Comparison of ENCODE assay signal across 22 cellular contexts in the genomic region with DNA sequence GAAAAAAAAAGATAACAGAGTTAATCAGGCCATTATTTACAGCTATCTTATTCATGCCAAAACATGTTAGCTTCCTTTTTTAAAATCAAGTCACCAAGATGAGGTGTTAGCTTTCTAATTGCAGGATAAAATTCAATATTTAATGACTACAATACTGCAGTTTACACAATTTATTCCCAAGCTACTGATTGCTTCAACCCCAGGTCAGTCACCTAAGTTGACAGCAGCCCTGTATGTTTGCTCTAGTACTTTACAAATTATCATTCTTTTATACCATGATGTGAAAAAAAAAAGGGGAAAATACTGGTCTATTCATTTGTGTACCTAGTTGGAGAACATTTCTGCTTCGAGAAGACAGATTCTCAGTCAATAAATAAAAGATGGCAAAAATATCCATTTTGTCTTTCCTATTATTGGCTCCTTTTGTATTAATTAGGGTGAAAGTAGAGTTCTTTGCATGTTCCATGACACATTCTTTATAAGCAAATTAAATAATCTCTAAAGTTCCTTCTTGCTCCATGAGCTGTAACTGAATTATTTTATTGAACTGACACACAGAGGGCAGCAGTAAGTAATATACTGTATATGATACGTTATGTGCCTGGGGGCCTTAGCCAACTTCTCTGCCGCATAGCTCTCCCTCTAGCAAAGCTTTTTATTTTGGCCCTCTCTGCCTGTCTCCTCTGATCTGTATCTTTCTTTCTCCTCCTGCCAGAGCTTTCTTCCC.
"Had no signal": no experiment of that assay in that cellular context is flagged by ENCODE, and none has a peak within 500 bp of the region (broad histone marks: within the 10 kb centered on the region; RNA-seq: fewer than 3 reads in every experiment).

No MANE protein-coding gene starts in this region.

- H3K27ac ChIP-seq: body of pancreas, colonic mucosa, gastroesophageal sphincter, heart right ventricle, lower lobe of right lung, neutrophil, pancreas, upper lobe of right lung had no signal

- FAIRE-seq: endometrium, pancreas had no signal

- DNase-seq: activated CD4-positive, alpha-beta T cell treated with anti-CD3 and anti-CD28 coated beads, Interleukin-2, amount 10 ng/mL, durations not matched to agents 24 days and 14 days; activated CD8-positive, alpha-beta T cell treated with anti-CD3 and anti-CD28 coated beads, Interleukin-2, amount 10 ng/mL, durations not matched to agents 7 days and 5 days; activated naive CD4-positive, alpha-beta T cell treated with Interleukin-2 at 50 U/mL for 16 hours; activated T-cell treated with anti-CD3 and anti-CD28 coated beads, Interleukin-2, amount 50 U/mL, for 24 hours; body of pancreas; central memory CD4-positive, alpha-beta T cell; colonic mucosa; erythroblast; heart right ventricle; lower lobe of right lung; pancreas; stimulated activated CD4-positive, alpha-beta T cell treated with anti-CD3 and anti-CD28 coated beads, Interleukin-4, amount 100 ng/mL, for 4 hours; stimulated activated naive CD4-positive, alpha-beta T cell; T-helper 1 cell; T1000; upper lobe of right lung had no signal

- H3K4me2 ChIP-seq: smooth muscle cell had no signal

- H3K4me1 ChIP-seq: body of pancreas, colonic mucosa, lower lobe of right lung, upper lobe of right lung had no signal

- ATAC-seq: activated CD8-positive, alpha-beta T cell treated with anti-CD3 and anti-CD28 coated beads, Interleukin-2, amount 10 ng/mL, durations not matched to agents 7 days and 5 days; body of pancreas; gastroesophageal sphincter; heart right ventricle; lower lobe of right lung; natural killer cell treated with Interleukin-12 subunit alpha and Interleukin-12 subunit beta and Interleukin-15 and Interleukin-18, amount 100 ng/mL, for 72 hours; pancreas; sciatic nerve; upper lobe of right lung had no signal

- H3K9me3 ChIP-seq: body of pancreas, colonic mucosa, gastroesophageal sphincter, heart right ventricle, lower lobe of right lung, neutrophil, pancreas, upper lobe of right lung had no signal

- H3K27me3 ChIP-seq: body of pancreas, colonic mucosa, gastroesophageal sphincter, heart right ventricle, neutrophil, pancreas, upper lobe of right lung had no signal

- H3K36me3 ChIP-seq: colonic mucosa, gastroesophageal sphincter, heart right ventricle, lower lobe of right lung, neutrophil, pancreas, upper lobe of right lung had no signal

- H3K4me3 ChIP-seq: body of pancreas, colonic mucosa, gastroesophageal sphincter, heart right ventricle, lower lobe of right lung, pancreas, smooth muscle cell, upper lobe of right lung had no signal
